In genomic region chr17:2040942-2041560, GRCh38 we compare ENCODE assay signal across 8 cellular contexts. TPM values are rescaled to one million over a fixed set of nuclear protein-coding genes. Genes with fewer than 3 reads are reported as not detected.
A peak's percentile ranks its signal among the peaks of the same experiment; 100 is the strongest.
DNase-seq lines count a peak whose midpoint lies in the region; ATAC-seq lines count a peak whose summit lies in the region.

No MANE protein-coding gene starts in this region.

- peak overlapping the region; percentile 69 for H2BK12ac ChIP-seq in neuronal stem cell (ENCODE audit: low read length)

- H3K27ac ChIP-seq in ectodermal cell (ENCODE audit: insufficient read depth, low read depth, low read length, poor library complexity, severe bottlenecking): no peak overlapping the region
- peak overlapping the region; percentile 88 for H3K27ac ChIP-seq in neuronal stem cell (replicated peaks; ENCODE audit: low read length)

- peak overlapping the region; percentile 96 for H2AFZ ChIP-seq in neuronal stem cell (ENCODE audit: low read length)

- H3K14ac ChIP-seq in neuronal stem cell (ENCODE audit: low read length): no peak overlapping the region

- peak overlapping the region; percentile 97 for H2BK15ac ChIP-seq in neuronal stem cell (ENCODE audit: low read length)

- H2BK120ac ChIP-seq in neuronal stem cell (ENCODE audit: low read depth, low read length): peak overlapping the region; percentile 4

- H3K4ac ChIP-seq in neuronal stem cell (ENCODE audit: low read length): no peak overlapping the region

- peaks cover 7% of the 10 kb centered on the region for H3K4me1 ChIP-seq in ectodermal cell (ENCODE audit: control insufficient read depth, insufficient read depth, low read length)
- H3K4me1 ChIP-seq in neuronal stem cell (ENCODE audit: control insufficient read depth in 2 of 2, insufficient read depth in 1 of 2, low read depth in 1 of 2, low read length in 2 of 2): peaks cover 5 to 9% of the 10 kb centered on the region in 2 donors

- DNase-seq in CD1c-positive myeloid dendritic cell (ENCODE audit: extremely low spot score) (peak; percentile 34), NCI-H2171 treated with DMSO at 0.1 percent for 48 hours (lab: John Stamatoyannopoulos, UW) (peak; percentile 68), neuronal stem cell (ENCODE audit: low spot score) (no peak), Kasumi-1 (lab: John Stamatoyannopoulos, UW) (no peak), hippocampal formation (lab: John Stamatoyannopoulos, UW) (no peak)
- DNase-seq in activated CD8-positive, alpha-beta memory T cell treated with anti-CD3 and anti-CD28 coated beads, Interleukin-2, amount 50 U/mL, for 4 hours: no peak

- H3K4me2 ChIP-seq in neuronal stem cell (ENCODE audit: insufficient read depth, low read length, poor library complexity, severe bottlenecking): peak overlapping the region; percentile 85

- H4K8ac ChIP-seq in neuronal stem cell (ENCODE audit: low read depth, low read length): no peak overlapping the region

- H3K4me3 ChIP-seq in ectodermal cell (ENCODE audit: insufficient read depth, low read depth, low read length) (peak overlapping the region; percentile 73), neuronal stem cell (ENCODE audit: low read length in 2 of 2) (peak overlapping the region; percentile 80 to 84)

- ATAC-seq in HG03097 (IDR thresholded peaks at IDR 0.05; ENCODE audit: low FRiP score, unreplicated experiment): no peak

- H3K36me3 ChIP-seq in ectodermal cell (ENCODE audit: control insufficient read depth, insufficient read depth, low read length): peaks cover 8% of the 10 kb centered on the region
- peaks cover 21 to 43% of the 10 kb centered on the region in 2 donors for H3K36me3 ChIP-seq in neuronal stem cell (replicated peaks in 1 of 2; ENCODE audit: control insufficient read depth in 2 of 2, insufficient read depth in 2 of 2, low read length in 2 of 2)

- H3K18ac ChIP-seq in neuronal stem cell (ENCODE audit: low read length): peak overlapping the region; percentile 97

- H3K79me1 ChIP-seq in neuronal stem cell (ENCODE audit: low read depth, low read length): peaks cover 2% of the 10 kb centered on the region

- H3K9ac ChIP-seq in neuronal stem cell (ENCODE audit: low read depth, low read length, poor library complexity): peak overlapping the region; percentile 91

- H3K9me3 ChIP-seq in ectodermal cell (ENCODE audit: control insufficient read depth, low read length): no peaks in the 10 kb centered on the region
- H3K9me3 ChIP-seq in neuronal stem cell (replicated peaks in 1 of 2; ENCODE audit: control insufficient read depth in 2 of 2, insufficient read depth in 1 of 2, low read depth in 1 of 2, low read length in 2 of 2): no peaks in the 10 kb centered on the region

- H3K23ac ChIP-seq in neuronal stem cell (ENCODE audit: low read depth, low read length, poor library complexity): no peak overlapping the region

- no peaks in the 10 kb centered on the region for H3K27me3 ChIP-seq in ectodermal cell (ENCODE audit: control insufficient read depth, insufficient read depth, low read length, poor library complexity, severe bottlenecking)
- no peaks in the 10 kb centered on the region for H3K27me3 ChIP-seq in neuronal stem cell (ENCODE audit: control insufficient read depth in 3 of 3, insufficient read depth in 3 of 3, low read depth in 1 of 3, low read length in 3 of 3)

- peak overlapping the region; percentile 19 for H4K91ac ChIP-seq in neuronal stem cell (ENCODE audit: low read depth, low read length, poor library complexity)

- peak overlapping the region; percentile 98 for H2BK5ac ChIP-seq in neuronal stem cell (ENCODE audit: low read length)

- peak overlapping the region; percentile 1 for H2AK5ac ChIP-seq in neuronal stem cell (ENCODE audit: low read depth, low read length)

- 62 to 64% methylated on average over 16 of the region's 16 CpGs for WGBS in ectodermal cell, 2 experiments
- no CpG with 5 or more reads among the region's 16 CpGs for WGBS in neuronal stem cell (ENCODE audit: extremely low coverage in 2 of 2, insufficient read length in 2 of 2, insufficient replicate concordance in 1 of 2), 2 donors

RNA-seq across cellular contexts. Expression of gene OVCA2, which starts 0.8 kb away (rescaled TPM):
- 24.3 TPM for polyA plus RNA-seq in ectodermal cell (2013, experiment 1 of 4)
- 21.0 TPM for polyA plus RNA-seq in ectodermal cell (2013, experiment 2 of 4)
- polyA plus RNA-seq in ectodermal cell (2013, experiment 3 of 4): 23.4 TPM
- 29.3 TPM for polyA plus RNA-seq in ectodermal cell (2013, experiment 4 of 4)
- 13.9 TPM for polyA plus RNA-seq in neuronal stem cell (2013, experiment 1 of 2)
- 14.2 TPM for polyA plus RNA-seq in neuronal stem cell (2013, experiment 2 of 2)

RNA-seq across cellular contexts. Expression of gene DPH1, which starts 11.1 kb away (rescaled TPM):
- polyA plus RNA-seq in ectodermal cell (2013, experiment 1 of 4): 36.8 TPM
- polyA plus RNA-seq in ectodermal cell (2013, experiment 2 of 4): 37.0 TPM
- polyA plus RNA-seq in ectodermal cell (2013, experiment 3 of 4): 31.4 TPM
- polyA plus RNA-seq in ectodermal cell (2013, experiment 4 of 4): 40.0 TPM
- polyA plus RNA-seq in neuronal stem cell (2013, experiment 1 of 2): 19.6 TPM
- 18.0 TPM for polyA plus RNA-seq in neuronal stem cell (2013, experiment 2 of 2)

RNA-seq across cellular contexts. Expression of gene HIC1, which starts 13.9 kb away (rescaled TPM):
- 0.56 TPM for polyA plus RNA-seq in ectodermal cell (2013, experiment 1 of 4)
- polyA plus RNA-seq in ectodermal cell (2013, experiment 2 of 4): not detected
- polyA plus RNA-seq in ectodermal cell (2013, experiment 3 of 4): 0.21 TPM
- 0.20 TPM for polyA plus RNA-seq in ectodermal cell (2013, experiment 4 of 4)
- polyA plus RNA-seq in neuronal stem cell (2013, experiment 1 of 2): 0.08 TPM
- polyA plus RNA-seq in neuronal stem cell (2013, experiment 2 of 2): 0.04 TPM

RNA-seq across cellular contexts. Expression of gene RTN4RL1, which starts 15.9 kb away (rescaled TPM):
- 10.9 TPM for polyA plus RNA-seq in ectodermal cell (2013, experiment 1 of 4)
- polyA plus RNA-seq in ectodermal cell (2013, experiment 2 of 4): 12.4 TPM
- 6.5 TPM for polyA plus RNA-seq in ectodermal cell (2013, experiment 3 of 4)
- polyA plus RNA-seq in ectodermal cell (2013, experiment 4 of 4): 7.7 TPM
- 4.0 TPM for polyA plus RNA-seq in neuronal stem cell (2013, experiment 1 of 2)
- polyA plus RNA-seq in neuronal stem cell (2013, experiment 2 of 2): 3.9 TPM

Comparison
In these comparisons a context has a peak if more than half of its experiments do, and no peak if none do; other contexts are left out.
1. DNase-seq: peak in CD1c-positive myeloid dendritic cell (single experiment) and NCI-H2171 treated with DMSO at 0.1 percent for 48 hours (single experiment); none in neuronal stem cell (single experiment), Kasumi-1 (0 of 2), activated CD8-positive, alpha-beta memory T cell treated with anti-CD3 and anti-CD28 coated beads, Interleukin-2, amount 50 U/mL, for 4 hours (single experiment) and hippocampal formation (0 of 2).